In genomic region chr16:12803203-12804093, GRCh38 we compare ENCODE assay signal across 1 cellular context.
TF ChIP-seq lines count a peak whose summit lies in the region.

CPPED1 (minus strand) TSS chr16:12803887; CDS start chr16:12803776, 111 bp downstream.

TF ChIP-seq in HepG2, 621 proteins besides CTCF, POLR2A, EP300 and RAD21 (continued from another document and continues in another):
- TF ChIP-seq ZBTB49 (CRISPR knock-in tag; IDR thresholded peaks at IDR 0.05; ENCODE audit: borderline replicate concordance) (peak; percentile 89), ARID3A (IDR thresholded peaks at IDR 0.05; ENCODE audit: low read depth, low read length) (peak; percentile 32; the same call in 1 of the 2 replicates), SYNCRIP (IDR thresholded peaks at IDR 0.05; ENCODE audit: insufficient read depth, low read depth, low read length) (no peak), AHR (CRISPR knock-in tag; IDR thresholded peaks at IDR 0.05) (peak; percentile 99), FOXJ3 (CRISPR knock-in tag; IDR thresholded peaks at IDR 0.05; ENCODE audit: borderline replicate concordance) (peak; percentile 91; the same call in 1 of the 2 replicates), NCOA1 (CRISPR knock-in tag; IDR thresholded peaks at IDR 0.05) (peak; percentile 70), ARNT (IDR thresholded peaks at IDR 0.05) (no peak), EZH2 (conservative IDR thresholded peaks at IDR 0.05; ENCODE audit: low read depth, low read length) (no peak), HOXA3 (CRISPR knock-in tag; IDR thresholded peaks at IDR 0.05) (peak; percentile 98), ZFP41 (CRISPR knock-in tag; IDR thresholded peaks at IDR 0.05; ENCODE audit: borderline replicate concordance) (0 out of 2 replicates have a peak, but pooled peaks have one; percentile 67), ZNF33B (CRISPR knock-in tag; IDR thresholded peaks at IDR 0.05) (peak; percentile 83; the same call in 1 of the 2 replicates), IRF9 (CRISPR knock-in tag; IDR thresholded peaks at IDR 0.05; ENCODE audit: borderline replicate concordance) (peak; percentile 100), KLF11 (CRISPR knock-in tag; IDR thresholded peaks at IDR 0.05) (peak; percentile 95), CENPBD1 (CRISPR knock-in tag; IDR thresholded peaks at IDR 0.05; ENCODE audit: borderline replicate concordance, low read depth) (peak; percentile 99; the same call in 1 of the 2 replicates), FOXO4 (CRISPR knock-in tag; conservative IDR thresholded peaks at IDR 0.05) (peak; percentile 99; the same call in 1 of the 2 replicates), ONECUT2 (CRISPR knock-in tag; IDR thresholded peaks at IDR 0.05) (peak; percentile 27; the same call in 1 of the 2 replicates), MEIS1 (CRISPR knock-in tag; IDR thresholded peaks at IDR 0.05; ENCODE audit: borderline replicate concordance) (peak; percentile 96), MAFG (CRISPR knock-in tag; IDR thresholded peaks at IDR 0.05) (no peak), CREBL2 (CRISPR knock-in tag; IDR thresholded peaks at IDR 0.05; ENCODE audit: borderline replicate concordance) (no peak), TGIF2 (CRISPR knock-in tag; IDR thresholded peaks at IDR 0.05) (peak; percentile 94), PRDM10 (CRISPR knock-in tag; IDR thresholded peaks at IDR 0.05; ENCODE audit: low read depth) (peak; percentile 88), TCF12 (IDR thresholded peaks at IDR 0.05) (no peak), TCF12 (CRISPR knock-in tag; IDR thresholded peaks at IDR 0.05) (peak; percentile 98), SIX1 (CRISPR knock-in tag; IDR thresholded peaks at IDR 0.05; ENCODE audit: borderline replicate concordance) (peak; percentile 61; the same call in 1 of the 2 replicates), SAP130 (CRISPR knock-in tag; IDR thresholded peaks at IDR 0.05; ENCODE audit: low read depth) (peak; percentile 98), HNRNPUL1 (IDR thresholded peaks at IDR 0.05; ENCODE audit: low read depth, low read length) (peak; percentile 96), ZFP82 (CRISPR knock-in tag; IDR thresholded peaks at IDR 0.05; ENCODE audit: borderline replicate concordance) (peak; percentile 93; the same call in 1 of the 2 replicates), ZNF264 (CRISPR knock-in tag; IDR thresholded peaks at IDR 0.05) (peak; percentile 97), STAT6 (CRISPR knock-in tag; IDR thresholded peaks at IDR 0.05; ENCODE audit: borderline replicate concordance) (peak; percentile 97; the same call in 1 of the 2 replicates), SNAPC4 (CRISPR knock-in tag; IDR thresholded peaks at IDR 0.05) (peak; percentile 94), ARID4A (CRISPR knock-in tag; IDR thresholded peaks at IDR 0.05; ENCODE audit: borderline replicate concordance) (peak; percentile 96)
